14 cellular contexts compared by ENCODE assay signal in genomic region chr17:80650751-80651173, GRCh38.
DNase-seq lines count a peak whose midpoint lies in the region; ATAC-seq, FAIRE-seq and TF ChIP-seq lines count a peak whose summit lies in the region.
"Had no signal": no experiment of that assay in that cellular context is flagged by ENCODE, and none has a peak within 500 bp of the region (broad histone marks: within the 10 kb centered on the region; RNA-seq: fewer than 3 reads in every experiment).

No MANE protein-coding gene starts in this region.

- DNase-seq in stimulated activated naive CD8-positive, alpha-beta T cell treated with anti-CD3 and anti-CD28 coated beads, Interleukin-15, amount 100 ng/mL, for 72 hours, result no peak
- peak; percentile 32 for DNase-seq in SK-N-MC (ENCODE audit: low read depth, low spot score)
- no peak for DNase-seq in bronchial epithelial cell (ENCODE audit: low read depth)
- DNase-seq in urothelium cell line (ENCODE audit: low spot score), result no peak
- DNase-seq in OCI-M1 (lab: John Stamatoyannopoulos, UW), result no peak
- DNase-seq in G401 (ENCODE audit: low spot score), result no peak
- DNase-seq: effector CD8-positive, alpha-beta T cell; GF-D8; NCI-H2029 treated with DMSO at 0.1 percent for 48 hours; NCI-H526 treated with DMSO at 0.1 percent for 48 hours; occipital lobe had no signal

- no peak overlapping the region for H3K27ac ChIP-seq in SK-N-MC
- H3K27ac ChIP-seq: thoracic aorta had no signal

- H3K4me3 Mint-ChIP-seq in stimulated activated naive CD8-positive, alpha-beta T cell treated with anti-CD3 and anti-CD28 coated beads, Interleukin-15, Interleukin-2, amounts not matched to agents 100 ng/mL and 50 ng/mL, for 24 hours, result no peak overlapping the region
- H3K4me3 Mint-ChIP-seq in stimulated activated naive CD8-positive, alpha-beta T cell treated with anti-CD3 and anti-CD28 coated beads, Interleukin-15, amount 100 ng/mL, for 72 hours, result peak overlapping the region in 1 of 2 donors; percentile 18

- H3K36me3 ChIP-seq in SK-N-MC (ENCODE audit: insufficient read depth, low read length) (no peaks in the 10 kb centered on the region), bronchial epithelial cell (ENCODE audit: control insufficient read depth, insufficient read depth, low read length) (no peaks in the 10 kb centered on the region)
- H3K36me3 ChIP-seq: thoracic aorta had no signal

- H3K36me3 Mint-ChIP-seq in stimulated activated naive CD8-positive, alpha-beta T cell treated with anti-CD3 and anti-CD28 coated beads, Interleukin-15, Interleukin-2, amounts not matched to agents 100 ng/mL and 50 ng/mL, for 24 hours (ENCODE audit: low read depth), result peaks cover 51% of the 10 kb centered on the region

- no peak overlapping the region for H3K9ac ChIP-seq in SK-N-MC (ENCODE audit: insufficient read length)

- no peak for ATAC-seq in stimulated activated naive CD8-positive, alpha-beta T cell treated with anti-CD3 and anti-CD28 coated beads, Interleukin-15, amount 100 ng/mL, for 72 hours
- no peak for ATAC-seq in HG03097 (IDR thresholded peaks at IDR 0.05; ENCODE audit: low FRiP score, unreplicated experiment)

- TF ChIP-seq CTCF in bronchial epithelial cell (IDR thresholded peaks at IDR 0.05; ENCODE audit: insufficient read depth, low read length, severe bottlenecking), result no peak

- peaks cover 71% of the 10 kb centered on the region for H3K4me1 Mint-ChIP-seq in stimulated activated naive CD8-positive, alpha-beta T cell treated with anti-CD3 and anti-CD28 coated beads, Interleukin-15, Interleukin-2, amounts not matched to agents 100 ng/mL and 50 ng/mL, for 24 hours (ENCODE audit: low read depth)
- peaks cover 86% of the 10 kb centered on the region for H3K4me1 Mint-ChIP-seq in stimulated activated naive CD8-positive, alpha-beta T cell treated with anti-CD3 and anti-CD28 coated beads, Interleukin-15, amount 100 ng/mL, for 72 hours

- FAIRE-seq in bronchial epithelial cell (lab: Jason Lieb, UNC), result peak; percentile 60
- FAIRE-seq in urothelium cell line (lab: Jason Lieb, UNC), result peak; percentile 83

- peaks cover 9% of the 10 kb centered on the region for H3K9me3 Mint-ChIP-seq in stimulated activated naive CD8-positive, alpha-beta T cell treated with anti-CD3 and anti-CD28 coated beads, Interleukin-15, Interleukin-2, amounts not matched to agents 100 ng/mL and 50 ng/mL, for 24 hours
- H3K9me3 Mint-ChIP-seq in stimulated activated naive CD8-positive, alpha-beta T cell treated with anti-CD3 and anti-CD28 coated beads, Interleukin-15, amount 100 ng/mL, for 72 hours, result peaks cover 11 to 19% of the 10 kb centered on the region in 2 donors

- no peaks in the 10 kb centered on the region for H3K27me3 Mint-ChIP-seq in stimulated activated naive CD8-positive, alpha-beta T cell treated with anti-CD3 and anti-CD28 coated beads, Interleukin-15, Interleukin-2, amounts not matched to agents 100 ng/mL and 50 ng/mL, for 24 hours
- no peaks in the 10 kb centered on the region for H3K27me3 Mint-ChIP-seq in stimulated activated naive CD8-positive, alpha-beta T cell treated with anti-CD3 and anti-CD28 coated beads, Interleukin-15, amount 100 ng/mL, for 72 hours

- no peaks in the 10 kb centered on the region for H3K9me3 ChIP-seq in SK-N-MC (ENCODE audit: low read depth, low read length)
- H3K9me3 ChIP-seq: thoracic aorta had no signal

- H3K4me3 ChIP-seq in SK-N-MC, result no peak overlapping the region
- H3K4me3 ChIP-seq in bronchial epithelial cell (ENCODE audit: low read depth, low read length), result no peak overlapping the region
- H3K4me3 ChIP-seq: thoracic aorta had no signal

- H3K27ac Mint-ChIP-seq in stimulated activated naive CD8-positive, alpha-beta T cell treated with anti-CD3 and anti-CD28 coated beads, Interleukin-15, Interleukin-2, amounts not matched to agents 100 ng/mL and 50 ng/mL, for 24 hours, result peak overlapping the region; percentile 90
- peak overlapping the region in 1 of 2 donors; percentile 91 for H3K27ac Mint-ChIP-seq in stimulated activated naive CD8-positive, alpha-beta T cell treated with anti-CD3 and anti-CD28 coated beads, Interleukin-15, amount 100 ng/mL, for 72 hours

- in situ Hi-C loops in G401 (cut with HindIII; ENCODE audit: low sequenced_read_pairs), result no loop called here

- H3K27me3 ChIP-seq in bronchial epithelial cell (ENCODE audit: control insufficient read depth, insufficient read depth, low read length), result no peaks in the 10 kb centered on the region
